Comparison of ENCODE assay signal across 1 cellular context in the genomic region with DNA sequence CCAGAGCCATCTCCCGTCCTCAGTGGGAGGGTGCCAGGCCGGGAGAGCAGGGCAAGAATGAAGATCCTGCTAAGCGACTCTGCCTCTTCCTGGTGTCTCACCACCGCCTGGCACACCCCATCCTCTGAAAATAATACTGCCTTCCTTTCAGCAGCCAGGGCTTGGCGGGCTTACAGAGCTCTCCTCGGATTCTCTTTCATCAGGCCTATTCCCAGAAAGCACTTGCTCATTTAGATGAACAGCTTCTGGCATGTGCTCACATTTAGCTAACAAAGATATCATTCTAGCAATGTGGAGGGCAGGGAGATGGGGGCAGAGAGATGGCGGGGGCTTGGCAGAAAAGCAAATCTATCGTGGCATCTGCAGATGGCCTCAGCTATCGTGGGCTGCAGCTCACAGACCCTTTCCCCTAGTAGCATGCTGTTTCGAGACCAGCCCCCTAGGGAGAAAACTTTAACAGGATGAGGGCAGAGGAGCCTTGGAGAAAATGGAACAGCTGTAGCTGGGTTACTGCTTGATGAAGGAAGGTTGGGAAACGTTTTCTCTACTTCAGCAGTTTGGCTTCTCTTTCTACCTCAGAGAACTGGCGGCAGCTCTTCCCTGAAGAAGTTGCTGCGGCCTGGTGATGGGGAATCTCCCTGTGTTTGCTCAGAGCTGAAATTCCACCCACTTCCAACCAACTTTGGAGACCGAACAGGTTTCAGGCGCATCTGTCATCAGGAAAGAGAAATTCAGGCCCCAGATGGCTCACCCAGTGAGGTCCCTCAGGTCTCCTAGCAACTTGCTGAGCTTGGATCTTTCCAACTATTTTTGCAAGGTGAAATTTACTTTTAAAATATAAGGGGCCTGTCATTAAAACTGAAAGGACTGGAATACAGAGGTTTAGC.
A peak's percentile ranks its signal among the peaks of the same experiment; 100 is the strongest.
TF ChIP-seq lines count a peak whose summit lies in the region.

No MANE protein-coding gene starts in this region.

TF ChIP-seq in H1, 55 proteins besides CTCF, POLR2A, EP300 and RAD21:
- 0 out of 2 replicates have a peak, but pooled peaks have one; percentile 23 for TF ChIP-seq SUZ12 (IDR thresholded peaks at IDR 0.05; ENCODE audit: low read length)
- TF ChIP-seq TBP (IDR thresholded peaks at IDR 0.05; ENCODE audit: low read depth, low read length), result no peak
